18 cellular contexts compared by ENCODE assay signal in genomic region chr20:58596244-58597010, GRCh38. TPM values are rescaled to one million over a fixed set of nuclear protein-coding genes. Genes with fewer than 3 reads are reported as not detected.
DNase-seq lines count a peak whose midpoint lies in the region; ATAC-seq, FAIRE-seq and TF ChIP-seq lines count a peak whose summit lies in the region.
"Had no signal": no experiment of that assay in that cellular context is flagged by ENCODE, and none has a peak within 500 bp of the region (broad histone marks: within the 10 kb centered on the region; RNA-seq: fewer than 3 reads in every experiment).

No MANE protein-coding gene starts in this region.

- H4K91ac ChIP-seq in mesenchymal stem cell (ENCODE audit: low read length), result no peak overlapping the region

- POLR2A ChIA-PET in K562 (lab: Yijun Ruan, JAX), result interaction anchor here (0.7 to 1.5 kb wide), 2 partner anchors 59 to 197 kb away, joined by 3 read pairs; no protein-coding TSS in a partner anchor

- no TSS peak for BruUV-seq in K562 (replicated peaks; lab: Mats Ljungman, UMichigan)

- H3K9ac ChIP-seq in K562 (ENCODE audit: insufficient read depth in 1 of 2, low read depth in 2 of 2, low read length in 2 of 2) (no peak overlapping the region), mesenchymal stem cell (ENCODE audit: low read length) (peak overlapping the region; percentile 60), rectal smooth muscle tissue (ENCODE audit: low read length) (no peak overlapping the region)

- H3K9me1 ChIP-seq in K562 (ENCODE audit: control insufficient read depth, insufficient read depth, low read length), result no peaks in the 10 kb centered on the region

- no peak for TF ChIP-seq EP300 in K562 (IDR thresholded peaks at IDR 0.05; ENCODE audit: low read length)

- no peaks in the 10 kb centered on the region for H3K36me3 ChIP-seq in K562 (ENCODE audit: control insufficient read depth, insufficient read depth, low read length)
- no peaks in the 10 kb centered on the region for H3K36me3 ChIP-seq in mesenchymal stem cell (ENCODE audit: control insufficient read depth in 1 of 2, insufficient read depth in 2 of 2, low read depth in 1 of 2, low read length in 2 of 2)
- no peaks in the 10 kb centered on the region for H3K36me3 ChIP-seq in rectal smooth muscle tissue (ENCODE audit: control insufficient read depth, insufficient read depth, low read length)

- H2AFZ ChIP-seq in K562 (ENCODE audit: low read depth, low read length) (no peak overlapping the region), mesenchymal stem cell (ENCODE audit: low read depth, low read length) (no peak overlapping the region)

- H3K27me3 ChIP-seq in K562 (ENCODE audit: control insufficient read depth in 2 of 2, insufficient read depth in 2 of 2, low read length in 2 of 2) (peaks cover 38 to 58% of the 10 kb centered on the region in 2 experiments), mesenchymal stem cell (ENCODE audit: control insufficient read depth in 1 of 2, insufficient read depth in 1 of 2, low read length in 2 of 2) (peaks cover 16 to 19% of the 10 kb centered on the region in 2 experiments), rectal smooth muscle tissue (ENCODE audit: control insufficient read depth, insufficient read depth, low read length) (no peaks in the 10 kb centered on the region)

- H4K20me1 ChIP-seq in K562 (replicated peaks; ENCODE audit: control insufficient read depth, insufficient read depth, low read length), result no peaks in the 10 kb centered on the region

- TF ChIP-seq POLR2A in K562 (conservative IDR thresholded peaks at IDR 0.05), result no peak

- H2BK12ac ChIP-seq in mesenchymal stem cell (ENCODE audit: low read length in 2 of 2), result no peak overlapping the region

- H3K4me2 ChIP-seq in K562 (ENCODE audit: insufficient read depth, low read length) (no peak overlapping the region), mesenchymal stem cell (ENCODE audit: low read length, poor library complexity, severe bottlenecking) (no peak overlapping the region)

- no peaks in the 10 kb centered on the region for H3K79me2 ChIP-seq in K562 (ENCODE audit: control insufficient read depth, insufficient read depth, low read length)

- no peak overlapping the region for H3K4ac ChIP-seq in mesenchymal stem cell (ENCODE audit: low read depth in 1 of 2, low read length in 2 of 2)

- no peak overlapping the region for H2AK5ac ChIP-seq in mesenchymal stem cell (ENCODE audit: low read length, severe bottlenecking)

- H3K4me1 ChIP-seq in K562 (replicated peaks in 1 of 2; ENCODE audit: control insufficient read depth in 2 of 2, insufficient read depth in 2 of 2, low read length in 2 of 2) (no peaks in the 10 kb centered on the region), mesenchymal stem cell (ENCODE audit: control insufficient read depth, insufficient read depth, low read depth, low read length) (peaks cover 2% of the 10 kb centered on the region), rectal smooth muscle tissue (ENCODE audit: control insufficient read depth, insufficient read depth, low read length) (peaks cover 28% of the 10 kb centered on the region)

- no peak overlapping the region for H2BK120ac ChIP-seq in mesenchymal stem cell (ENCODE audit: low read depth, low read length)

- no peak overlapping the region for H3K4me3 ChIP-seq in AG10803 (ENCODE audit: low read length)
- no peak overlapping the region for H3K4me3 ChIP-seq in K562
- H3K4me3 ChIP-seq in mesenchymal stem cell (ENCODE audit: insufficient read depth in 1 of 2, low read depth in 1 of 2, low read length in 2 of 2), result no peak overlapping the region
- H3K4me3 ChIP-seq in rectal smooth muscle tissue (ENCODE audit: low read length), result no peak overlapping the region

- TF ChIP-seq CTCF in AG10803 (conservative IDR thresholded peaks at IDR 0.05; ENCODE audit: low read length) (no peak), K562 (IDR thresholded peaks at IDR 0.05 in 2 of 3, conservative IDR thresholded peaks at IDR 0.05 in 1 of 3; ENCODE audit: insufficient read depth in 2 of 3, low read depth in 1 of 3, low read length in 3 of 3) (no peak)

- DNase-seq in AG10803 (ENCODE audit: low read depth), result peak; percentile 34
- no peak for DNase-seq in K562 (ENCODE audit: extremely low read depth in 1 of 4, low spot score in 3 of 4)
- no peak for DNase-seq in mesenchymal stem cell
- no peak for DNase-seq in ureter (ENCODE audit: low spot score)
- no peak for DNase-seq in NCI-H1930 (lab: John Stamatoyannopoulos, UW)
- DNase-seq in stimulated activated effector memory CD8-positive, alpha-beta T cell treated with anti-CD3 and anti-CD28 coated beads, Interleukin-12 subunit alpha, Interleukin-12 subunit beta, amount 100 ng/mL, for 72 hours (ENCODE audit: low spot score in 2 of 2), result no peak
- DNase-seq in frontal cortex (ENCODE audit: low spot score in 2 of 2), result no peak
- DNase-seq: activated CD4-positive, alpha-beta T cell treated with anti-CD3 and anti-CD28 coated beads for 48 hours; activated CD8-positive, alpha-beta memory T cell treated with anti-CD3 and anti-CD28 coated beads, Interleukin-2, amount 10 ng/mL, durations not matched to agents 7 days and 5 days; mammary epithelial cell; NCI-H146; NCI-H2171 treated with DMSO at 0.1 percent for 48 hours; NCI-H526 treated with DMSO at 0.1 percent for 48 hours; stimulated activated CD4-positive, alpha-beta T cell treated with anti-CD3 and anti-CD28 coated beads, Interleukin-4, amount 100 ng/mL, for 24 hours had no signal

- H4K8ac ChIP-seq in mesenchymal stem cell (ENCODE audit: low read length), result no peak overlapping the region

- no peak overlapping the region for H3K4me3 Mint-ChIP-seq in stimulated activated effector memory CD8-positive, alpha-beta T cell treated with anti-CD3 and anti-CD28 coated beads, Interleukin-12 subunit alpha, Interleukin-12 subunit beta, amount 100 ng/mL, for 72 hours
- H3K4me3 Mint-ChIP-seq: activated CD8-positive, alpha-beta memory T cell treated with anti-CD3 and anti-CD28 coated beads, Interleukin-2, amount 10 ng/mL, durations not matched to agents 7 days and 5 days; activated naive CD8-positive, alpha-beta T cell; activated T-helper 17 cell treated with anti-CD3 and anti-CD28 coated beads, Interleukin-2, amount 50 U/mL, for 72 hours; natural killer cell treated with Interleukin-12 subunit alpha and Interleukin-12 subunit beta and Interleukin-15 and Interleukin-18, amount 100 ng/mL, for 72 hours had no signal

- CTCF ChIA-PET in K562 (lab: Yijun Ruan, JAX; ENCODE audit: low intra/inter-chr PET ratio), result no interaction called here

- intact Hi-C loops in K562 (cut with micrococcal nuclease), result no loop called here

- no peak for TF ChIP-seq RAD21 in K562 (CRISPR knock-in tag; conservative IDR thresholded peaks at IDR 0.05 in 1 of 2, IDR thresholded peaks at IDR 0.05 in 1 of 2)

- H3K27ac Mint-ChIP-seq in stimulated activated effector memory CD8-positive, alpha-beta T cell treated with anti-CD3 and anti-CD28 coated beads, Interleukin-12 subunit alpha, Interleukin-12 subunit beta, amount 100 ng/mL, for 72 hours, result no peak overlapping the region
- H3K27ac Mint-ChIP-seq: activated CD8-positive, alpha-beta memory T cell treated with anti-CD3 and anti-CD28 coated beads, Interleukin-2, amount 10 ng/mL, durations not matched to agents 7 days and 5 days; activated naive CD8-positive, alpha-beta T cell; activated T-helper 17 cell treated with anti-CD3 and anti-CD28 coated beads, Interleukin-2, amount 50 U/mL, for 72 hours; natural killer cell treated with Interleukin-12 subunit alpha and Interleukin-12 subunit beta and Interleukin-15 and Interleukin-18, amount 100 ng/mL, for 72 hours had no signal

- H3K18ac ChIP-seq in mesenchymal stem cell (ENCODE audit: low read depth in 1 of 2, low read length in 2 of 2), result no peak overlapping the region

- H3K14ac ChIP-seq in mesenchymal stem cell (ENCODE audit: low read length in 2 of 2), result no peak overlapping the region

- no peak overlapping the region for H3K27ac ChIP-seq in K562 (ENCODE audit: extremely low read depth, low read depth, low read length)
- no peak overlapping the region for H3K27ac ChIP-seq in mesenchymal stem cell (ENCODE audit: low read length, poor library complexity, severe bottlenecking)
- H3K27ac ChIP-seq in rectal smooth muscle tissue (ENCODE audit: low read depth, low read length), result peak overlapping the region; percentile 91

- H3K4me1 Mint-ChIP-seq in stimulated activated effector memory CD8-positive, alpha-beta T cell treated with anti-CD3 and anti-CD28 coated beads, Interleukin-12 subunit alpha, Interleukin-12 subunit beta, amount 100 ng/mL, for 72 hours, result peaks cover 4% of the 10 kb centered on the region
- H3K4me1 Mint-ChIP-seq: activated CD8-positive, alpha-beta memory T cell treated with anti-CD3 and anti-CD28 coated beads, Interleukin-2, amount 10 ng/mL, durations not matched to agents 7 days and 5 days; activated T-helper 17 cell treated with anti-CD3 and anti-CD28 coated beads, Interleukin-2, amount 50 U/mL, for 72 hours had no signal

- no peaks in the 10 kb centered on the region for H3K9me3 ChIP-seq in K562 (replicated peaks; ENCODE audit: control insufficient read depth, insufficient read depth, low read depth, low read length)
- H3K9me3 ChIP-seq in mesenchymal stem cell (ENCODE audit: control insufficient read depth, low read length), result no peaks in the 10 kb centered on the region

- H3K79me1 ChIP-seq in mesenchymal stem cell (replicated peaks; ENCODE audit: low read length, poor library complexity, severe bottlenecking), result no peaks in the 10 kb centered on the region

- in situ Hi-C loops in K562 (cut with MboI), result no loop called here

- no peak for ATAC-seq in K562
- ATAC-seq in stimulated activated effector memory CD8-positive, alpha-beta T cell treated with anti-CD3 and anti-CD28 coated beads, Interleukin-12 subunit alpha, Interleukin-12 subunit beta, amount 100 ng/mL, for 72 hours, result no peak
- ATAC-seq: activated CD8-positive, alpha-beta memory T cell treated with anti-CD3 and anti-CD28 coated beads, Interleukin-2, amount 10 ng/mL, durations not matched to agents 7 days and 5 days; activated T-helper 17 cell treated with anti-CD3 and anti-CD28 coated beads, Interleukin-2, amount 50 U/mL, for 72 hours; natural killer cell treated with Interleukin-12 subunit alpha and Interleukin-12 subunit beta and Interleukin-15 and Interleukin-18, amount 100 ng/mL, for 72 hours had no signal

- no peak overlapping the region for H2BK15ac ChIP-seq in mesenchymal stem cell (ENCODE audit: low read depth, poor library complexity, severe bottlenecking)

- no peaks in the 10 kb centered on the region for H3K9me3 Mint-ChIP-seq in stimulated activated effector memory CD8-positive, alpha-beta T cell treated with anti-CD3 and anti-CD28 coated beads, Interleukin-12 subunit alpha, Interleukin-12 subunit beta, amount 100 ng/mL, for 72 hours
- H3K9me3 Mint-ChIP-seq: natural killer cell treated with Interleukin-12 subunit alpha and Interleukin-12 subunit beta and Interleukin-15 and Interleukin-18, amount 100 ng/mL, for 72 hours had no signal

- H2BK5ac ChIP-seq in mesenchymal stem cell (ENCODE audit: low read depth, low read length, poor library complexity, severe bottlenecking), result no peak overlapping the region

- WGBS in K562 (ENCODE audit: insufficient coverage, low coverage, missing lambda C conversion rate), result 9% methylated on average over 17 of the region's 17 CpGs
- 84% methylated on average over 17 of the region's 17 CpGs for WGBS in mesenchymal stem cell

- FAIRE-seq in K562 (lab: Jason Lieb, UNC) (no peak), frontal cortex (lab: Jason Lieb, UNC) (no peak)

- no peaks in the 10 kb centered on the region for H3K36me3 Mint-ChIP-seq in stimulated activated effector memory CD8-positive, alpha-beta T cell treated with anti-CD3 and anti-CD28 coated beads, Interleukin-12 subunit alpha, Interleukin-12 subunit beta, amount 100 ng/mL, for 72 hours
- H3K36me3 Mint-ChIP-seq: activated CD8-positive, alpha-beta memory T cell treated with anti-CD3 and anti-CD28 coated beads, Interleukin-2, amount 10 ng/mL, durations not matched to agents 7 days and 5 days; activated naive CD8-positive, alpha-beta T cell; natural killer cell treated with Interleukin-12 subunit alpha and Interleukin-12 subunit beta and Interleukin-15 and Interleukin-18, amount 100 ng/mL, for 72 hours had no signal

- H3K23ac ChIP-seq in mesenchymal stem cell (ENCODE audit: low read length in 2 of 2), result no peak overlapping the region

RNA-seq across cellular contexts. Expression of gene STX16, which starts 54.7 kb away (rescaled TPM):
- 54.3 and 76.9 TPM in 2 replicates for total RNA-seq in K562 (2011; cell fraction: chromatin; rRNA removed; ENCODE audit: low replicate concordance)
- 24.7 and 29.5 TPM in 2 replicates for total RNA-seq in K562 (2011; cell fraction: nucleolus; rRNA removed)
- total RNA-seq in K562 (2011; cell fraction: nucleoplasm; rRNA removed), result 41.9 and 47.4 TPM in 2 replicates
- total RNA-seq in K562 (2014; rRNA removed), result 11.9 and 14.7 TPM in 2 replicates
- 13.4 and 14.3 TPM in 2 replicates for total RNA-seq in K562 (2014; rRNA removed; fragmentation: Illumina TruSeq; extraction: Trizol)
- total RNA-seq in K562 (2015; rRNA removed; fragmentation: Illumina TruSeq; extraction: Trizol), result 11.2 and 12.0 TPM in 2 replicates
- 26.9 and 30.2 TPM in 2 replicates for total RNA-seq in K562 (2021)
- 36.0 and 43.5 TPM in 2 replicates for polyA plus RNA-seq in K562 (2011; rRNA removed)
- 16.2 and 29.9 TPM in 2 replicates for polyA plus RNA-seq in K562 (2011; cell fraction: cytosol; rRNA removed)
- 46.7 and 52.7 TPM in 2 replicates for polyA plus RNA-seq in K562 (2011; cell fraction: nucleus; rRNA removed)
- polyA plus RNA-seq in K562 (2012), result 31.3 and 42.9 TPM in 2 replicates
- 37.8 and 38.4 TPM in 2 replicates for polyA plus RNA-seq in K562 (2014; fragmentation: Illumina TruSeq; extraction: Trizol)
- polyA plus RNA-seq in K562 (2014; fragmentation: Nextera tagmentation; extraction: Ambion mirVana), result 1 to 10 TPM; 4.4 to 4.9 TPM
- polyA plus RNA-seq in K562 (2014; rRNA removed), result 39.5 and 45.4 TPM in 2 replicates
- 38.4 and 46.9 TPM in 2 replicates for polyA minus RNA-seq in K562 (2011; rRNA and poly(A)+ RNA removed)
- 11.9 and 17.3 TPM in 2 replicates for polyA minus RNA-seq in K562 (2011; cell fraction: cytosol; rRNA and poly(A)+ RNA removed)
- 16.7 and 25.8 TPM in 2 replicates for polyA minus RNA-seq in K562 (2011; cell fraction: nucleus; rRNA and poly(A)+ RNA removed)
- 42.4 TPM for polyA plus RNA-seq in mesenchymal stem cell (2013, experiment 1 of 2)
- 40.7 TPM for polyA plus RNA-seq in mesenchymal stem cell (2013, experiment 2 of 2)
- total RNA-seq in ureter, result 84.4 TPM
- 31.4 TPM for total RNA-seq in frontal cortex
